Comparison of ENCODE assay signal across 17 cellular contexts in genomic region chr2:75146221-75146902, GRCh38. TPM values are rescaled to one million over a fixed set of nuclear protein-coding genes. Genes with fewer than 3 reads are reported as not detected.
DNase-seq lines count a peak whose midpoint lies in the region; ATAC-seq and TF ChIP-seq lines count a peak whose summit lies in the region.
"Had no signal": no experiment of that assay in that cellular context is flagged by ENCODE, and none has a peak within 500 bp of the region (broad histone marks: within the 10 kb centered on the region; RNA-seq: fewer than 3 reads in every experiment).

No MANE protein-coding gene starts in this region.

- no peak for TF ChIP-seq CTCF in psoas muscle (IDR thresholded peaks at IDR 0.05)

- intact Hi-C loops in psoas muscle (cut with DNase I) = no loop called here
- intact Hi-C loops in Right ventricle myocardium inferior (cut with DNase I) = no loop called here

- no peaks in the 10 kb centered on the region for H3K27me3 ChIP-seq in psoas muscle (ENCODE audit: insufficient read depth in 3 of 3, low read length in 2 of 3)

- no peak overlapping the region for H3K27ac ChIP-seq in psoas muscle
- H3K27ac ChIP-seq: RWPE1 had no signal

- DNase-seq in EH (ENCODE audit: low read depth) = peak; percentile 34
- peak; percentile 11 for DNase-seq in HT1080 (ENCODE audit: low read depth)
- DNase-seq in amniotic epithelial cell (ENCODE audit: low read depth) = peak; percentile 15
- DNase-seq in renal cortical epithelial cell (ENCODE audit: low read depth) = peak; percentile 13
- no peak for DNase-seq in A172 (ENCODE audit: low spot score)
- DNase-seq in psoas muscle = no peak
- DNase-seq in Right ventricle myocardium inferior (ENCODE audit: missing footprints) = no peak
- DNase-seq: C1 segment of cervical spinal cord, HFFc6, KG1, MM.1S, NCI-H1105 treated with DMSO at 0.1 percent for 48 hours, NCI-H2029, NCI-H510A treated with DMSO at 0.1 percent for 48 hours had no signal

- WGBS in psoas muscle, 3 donors = 81 to 87% (median 84%) methylated on average over 5 of the region's 5 CpGs

- no peaks in the 10 kb centered on the region for H3K4me1 ChIP-seq in psoas muscle

- H3K4me3 ChIP-seq in psoas muscle = no peak overlapping the region
- H3K4me3 ChIP-seq: GM23338 had no signal

- ATAC-seq in psoas muscle (no peak), Right ventricle myocardium inferior (no peak)
- ATAC-seq: GM23338 had no signal

- no peaks in the 10 kb centered on the region for H3K9me3 ChIP-seq in psoas muscle

- no peaks in the 10 kb centered on the region for H3K36me3 ChIP-seq in psoas muscle (ENCODE audit: insufficient read depth in 1 of 2, low read depth in 1 of 2)

RNA-seq across cellular contexts. Expression of gene TACR1, which starts 53.0 kb away (rescaled TPM):
- not detected in 2 replicates for total RNA-seq in HT1080 (2014; rRNA removed; shearing (Covaris generic))
- not detected in 2 replicates for polyA plus RNA-seq in HT1080 (2015; cell fraction: cytosol; rRNA removed)
- not detected in 2 replicates for polyA plus RNA-seq in HT1080 (2015; cell fraction: nucleus; rRNA removed)
- total RNA-seq in renal cortical epithelial cell (0.10 TPM in 1 of 2 replicates, not detected in the other), psoas muscle (under 1 TPM; 0.10 to 0.37 (median 0.14) TPM), Right ventricle myocardium inferior (not detected)
- total RNA-seq in A172 (2014; rRNA removed; shearing (Covaris generic)) = not detected in 2 replicates
- polyA plus RNA-seq in psoas muscle = under 1 TPM; 0.03 to 0.13 (median 0.11) TPM
- total RNA-seq: SK-MEL-5 had no signal

Comparison
In these comparisons a context has a peak if more than half of its experiments do, and no peak if none do; other contexts are left out.
1. DNase-seq: peak in EH (single experiment), HT1080 (single experiment), amniotic epithelial cell (single experiment) and renal cortical epithelial cell (single experiment); none in A172 (single experiment), psoas muscle (0 of 2) and Right ventricle myocardium inferior (single experiment).